16 cellular contexts compared by ENCODE assay signal in the genomic region with DNA sequence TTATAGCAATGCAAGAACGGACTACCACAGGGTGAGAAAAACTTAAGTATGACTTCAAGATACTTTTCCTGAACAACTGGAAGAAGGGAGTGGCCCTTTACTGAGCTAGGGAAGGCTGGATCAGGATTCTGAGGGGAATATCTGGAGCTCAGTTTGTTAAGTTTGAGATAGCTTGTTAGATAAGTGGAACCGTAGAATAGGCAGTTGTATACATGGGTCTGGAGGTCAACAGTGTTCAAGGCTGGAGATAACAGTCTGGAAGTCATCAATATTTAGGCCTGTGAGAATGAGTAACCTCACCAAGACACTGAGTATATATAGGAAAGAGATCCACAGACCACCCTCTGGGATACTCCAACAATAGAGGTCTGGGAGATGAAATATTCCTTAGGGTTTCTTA. TPM values are rescaled to one million over a fixed set of nuclear protein-coding genes. Genes with fewer than 3 reads are reported as not detected.
DNase-seq lines count a peak whose midpoint lies in the region; ATAC-seq and TF ChIP-seq lines count a peak whose summit lies in the region.
"Had no signal": no experiment of that assay in that cellular context is flagged by ENCODE, and none has a peak within 500 bp of the region (broad histone marks: within the 10 kb centered on the region; RNA-seq: fewer than 3 reads in every experiment).

No MANE protein-coding gene starts in this region.

- WGBS in esophagus squamous epithelium, 2 donors = 84 to 100% methylated on average over 2 of the region's 2 CpGs

- peak overlapping the region; percentile 61 to 79 for H3K27ac Mint-ChIP-seq in natural killer cell
- H3K27ac Mint-ChIP-seq in natural killer cell treated with Interleukin-12 subunit alpha and Interleukin-12 subunit beta and Interleukin-15 and Interleukin-18, amount 100 ng/mL, for 72 hours = no peak overlapping the region
- H3K27ac Mint-ChIP-seq in immature natural killer cell = peak overlapping the region; percentile 56 to 87 (median 82)
- H3K27ac Mint-ChIP-seq: CD4-positive, alpha-beta T cell; GM23338; IgD-negative memory B cell had no signal

- ATAC-seq in natural killer cell = no peak
- no peak for ATAC-seq in natural killer cell treated with Interleukin-12 subunit alpha and Interleukin-12 subunit beta and Interleukin-15 and Interleukin-18, amount 100 ng/mL, for 72 hours
- no peak for ATAC-seq in DND-41 (ENCODE audit: insufficient read depth, low read depth)
- ATAC-seq: GM23338 had no signal

- no peak for DNase-seq in natural killer cell
- DNase-seq in natural killer cell treated with Interleukin-12 subunit alpha and Interleukin-12 subunit beta and Interleukin-15 and Interleukin-18, amount 100 ng/mL, for 72 hours (ENCODE audit: low spot score) = no peak
- DNase-seq in DND-41 = no peak
- no peak for DNase-seq in immature natural killer cell
- no peak for DNase-seq in activated CD4-positive, alpha-beta T cell treated with anti-CD3 and anti-CD28 coated beads for 48 hours
- DNase-seq in esophagus squamous epithelium (lab: John Stamatoyannopoulos, UW) = no peak
- DNase-seq in DMS53 treated with DMSO at 0.1 percent for 48 hours (lab: John Stamatoyannopoulos, UW; ENCODE audit: unreplicated experiment) = no peak
- DNase-seq: ACHN; BE2C; C1 segment of cervical spinal cord; Calu3; CD4-positive, alpha-beta T cell; HCEC 1CT; KBM-7 had no signal

- peaks cover 89% of the 10 kb centered on the region for H3K79me2 ChIP-seq in DND-41 (ENCODE audit: insufficient read depth, low read length)

- H3K9me3 ChIP-seq in DND-41 (ENCODE audit: insufficient read depth, low read length, severe bottlenecking) (no peaks in the 10 kb centered on the region), esophagus squamous epithelium (no peaks in the 10 kb centered on the region)
- H3K9me3 ChIP-seq: BE2C had no signal

- no peak overlapping the region for H3K4me2 ChIP-seq in DND-41 (ENCODE audit: insufficient read depth, low read length)
- H3K4me2 ChIP-seq: GM23338 had no signal

- intact Hi-C loops in natural killer cell (cut with micrococcal nuclease) (no loop called here), esophagus squamous epithelium (cut with DNase I) (no loop called here)

- H3K27me3 Mint-ChIP-seq in natural killer cell (ENCODE audit: low read depth in 2 of 2) (no peaks in the 10 kb centered on the region), immature natural killer cell (ENCODE audit: low read depth in 3 of 3) (peaks cover 0 to 1% (median 0%) of the 10 kb centered on the region in 3 donors)
- no peaks in the 10 kb centered on the region for H3K27me3 Mint-ChIP-seq in natural killer cell treated with Interleukin-12 subunit alpha and Interleukin-12 subunit beta and Interleukin-15 and Interleukin-18, amount 100 ng/mL, for 72 hours
- H3K27me3 Mint-ChIP-seq: CD4-positive, alpha-beta T cell had no signal

- peaks cover 58 to 60% of the 10 kb centered on the region in 2 donors for H3K4me1 Mint-ChIP-seq in natural killer cell
- H3K4me1 Mint-ChIP-seq in natural killer cell treated with Interleukin-12 subunit alpha and Interleukin-12 subunit beta and Interleukin-15 and Interleukin-18, amount 100 ng/mL, for 72 hours (ENCODE audit: low read depth in 2 of 2) = peaks cover 32 to 39% of the 10 kb centered on the region in 2 donors
- peaks cover 70 to 88% of the 10 kb centered on the region in 2 donors for H3K4me1 Mint-ChIP-seq in immature natural killer cell

- H3K4me3 ChIP-seq in DND-41 (ENCODE audit: low read depth in 1 of 2, low read length in 2 of 2) (no peak overlapping the region), esophagus squamous epithelium (no peak overlapping the region)
- H3K4me3 ChIP-seq: GM23338 had no signal

- H3K27me3 ChIP-seq in DND-41 (ENCODE audit: insufficient read depth, low read length, poor library complexity) = no peaks in the 10 kb centered on the region
- no peaks in the 10 kb centered on the region for H3K27me3 ChIP-seq in esophagus squamous epithelium
- H3K27me3 ChIP-seq: BE2C had no signal

- H3K9me3 Mint-ChIP-seq in natural killer cell (no peaks in the 10 kb centered on the region), immature natural killer cell (no peaks in the 10 kb centered on the region)
- H3K9me3 Mint-ChIP-seq in natural killer cell treated with Interleukin-12 subunit alpha and Interleukin-12 subunit beta and Interleukin-15 and Interleukin-18, amount 100 ng/mL, for 72 hours = no peaks in the 10 kb centered on the region
- H3K9me3 Mint-ChIP-seq: GM23338 had no signal

- H3K36me3 ChIP-seq in DND-41 (ENCODE audit: insufficient read depth, low read length) = no peaks in the 10 kb centered on the region
- H3K36me3 ChIP-seq in esophagus squamous epithelium = peaks cover 0 to 10% (median 0%) of the 10 kb centered on the region in 3 donors
- H3K36me3 ChIP-seq: BE2C had no signal

- TF ChIP-seq POLR2A in esophagus squamous epithelium (IDR thresholded peaks at IDR 0.05) = no peak

- no peak for TF ChIP-seq CTCF in natural killer cell (IDR thresholded peaks at IDR 0.05)
- no peak for TF ChIP-seq CTCF in DND-41 (IDR thresholded peaks at IDR 0.05; ENCODE audit: borderline replicate concordance, extremely low read depth, low read length, poor library complexity, severe bottlenecking)
- no peak for TF ChIP-seq CTCF in esophagus squamous epithelium (IDR thresholded peaks at IDR 0.05)

- H4K20me1 ChIP-seq in DND-41 (ENCODE audit: insufficient read depth, low read length) = no peaks in the 10 kb centered on the region

- H3K4me3 Mint-ChIP-seq in natural killer cell (no peak overlapping the region), immature natural killer cell (peak overlapping the region in 2 of 5 donors; percentile 6 to 39)
- no peak overlapping the region for H3K4me3 Mint-ChIP-seq in natural killer cell treated with Interleukin-12 subunit alpha and Interleukin-12 subunit beta and Interleukin-15 and Interleukin-18, amount 100 ng/mL, for 72 hours
- H3K4me3 Mint-ChIP-seq: CD4-positive, alpha-beta T cell; GM23338; IgD-negative memory B cell had no signal

- H2AFZ ChIP-seq in DND-41 (ENCODE audit: low read depth, low read length) = no peak overlapping the region
- H2AFZ ChIP-seq: GM23338 had no signal

- H3K27ac ChIP-seq in DND-41 (ENCODE audit: low read length) = peak overlapping the region; percentile 47; the same call in 1 of the 2 replicates
- H3K27ac ChIP-seq in esophagus squamous epithelium = no peak overlapping the region

- H3K36me3 Mint-ChIP-seq in natural killer cell (no peaks in the 10 kb centered on the region), immature natural killer cell (peaks cover 5 to 18% (median 16%) of the 10 kb centered on the region in 3 donors)
- H3K36me3 Mint-ChIP-seq in natural killer cell treated with Interleukin-12 subunit alpha and Interleukin-12 subunit beta and Interleukin-15 and Interleukin-18, amount 100 ng/mL, for 72 hours = no peaks in the 10 kb centered on the region

- H3K9ac ChIP-seq in DND-41 (ENCODE audit: low read depth, low read length) = no peak overlapping the region

- H3K4me1 ChIP-seq in DND-41 (ENCODE audit: insufficient read depth, low read length) (peaks cover 58% of the 10 kb centered on the region), esophagus squamous epithelium (peaks cover 3 to 29% (median 13%) of the 10 kb centered on the region in 3 donors)
- H3K4me1 ChIP-seq: BE2C had no signal

RNA-seq across cellular contexts. Expression of a gene that starts 7.2 kb away (rescaled TPM):
- total RNA-seq in natural killer cell = 10 to 100 TPM; 45.9 to 64.6 (median 56.1) TPM
- total RNA-seq in natural killer cell treated with Interleukin-12 subunit alpha and Interleukin-12 subunit beta and Interleukin-15 and Interleukin-18, amount 100 ng/mL, for 72 hours = 1 to 10 TPM; 4.4 to 7.9 TPM
- polyA plus RNA-seq in immature natural killer cell = 100 to 1,000 TPM; 134 to 142 (median 140) TPM
- total RNA-seq in esophagus squamous epithelium = 10 to 100 TPM; 23.4 to 56.3 (median 35.9) TPM

Comparison
In these comparisons a context has a peak if more than half of its experiments do, and no peak if none do; other contexts are left out.
1. H3K27ac Mint-ChIP-seq: peak in natural killer cell (2 of 2) and immature natural killer cell (6 of 6); none in natural killer cell treated with Interleukin-12 subunit alpha and Interleukin-12 subunit beta and Interleukin-15 and Interleukin-18, amount 100 ng/mL, for 72 hours (0 of 2).